In genomic region chr9:133945314-133945975, GRCh38 we compare ENCODE assay signal across 11 cellular contexts. TPM values are rescaled to one million over a fixed set of nuclear protein-coding genes. Genes with fewer than 3 reads are reported as not detected.
DNase-seq lines count a peak whose midpoint lies in the region; ATAC-seq and TF ChIP-seq lines count a peak whose summit lies in the region.
"Had no signal": no experiment of that assay in that cellular context is flagged by ENCODE, and none has a peak within 500 bp of the region (broad histone marks: within the 10 kb centered on the region; RNA-seq: fewer than 3 reads in every experiment).

No MANE protein-coding gene starts in this region.

- peaks cover 56% of the 10 kb centered on the region; the same call in 1 of the 2 replicates for H4K20me1 ChIP-seq in BLaER1

- peaks cover 9% of the 10 kb centered on the region for H3K36me3 ChIP-seq in BLaER1

- H3K27ac Mint-ChIP-seq in brain: peak overlapping the region in 3 of 5 experiments; percentile 67 to 92 (median 83)

- no peaks in the 10 kb centered on the region for H3K27me3 Mint-ChIP-seq in brain

- H3K4me3 Mint-ChIP-seq in brain: no peak overlapping the region

- peak overlapping the region; percentile 71 for H3K27ac ChIP-seq in BLaER1

- H3K4me3 ChIP-seq in BLaER1: peak overlapping the region; percentile 41; the same call in 1 of the 2 replicates

- H3K9me3 ChIP-seq in BLaER1: peaks cover 15% of the 10 kb centered on the region

- DNase-seq in stimulated activated CD4-positive, alpha-beta T cell treated with anti-CD3 and anti-CD28 coated beads, Interleukin-12 subunit alpha, Interleukin-12 subunit beta, amount 100 ng/mL, for 4 hours: no peak
- no peak for DNase-seq in HUDEP-2 (lab: John Stamatoyannopoulos, UW; ENCODE audit: unreplicated experiment in 76 of 76)
- no peak for DNase-seq in mucosa of gallbladder (ENCODE audit: low spot score)
- DNase-seq in NCI-H2081 treated with DMSO at 0.1 percent for 48 hours (lab: John Stamatoyannopoulos, UW): no peak
- DNase-seq: activated CD8-positive, alpha-beta memory T cell treated with anti-CD3 and anti-CD28 coated beads, Interleukin-2, amount 50 U/mL, for 48 hours; AML-193; NK-92 treated with Interleukin-12 subunit alpha and Interleukin-12 subunit beta, amount 100 ng/mL, for 24 hours had no signal

- H3K36me3 Mint-ChIP-seq in brain: peaks cover 11% of the 10 kb centered on the region

- H3K9me3 Mint-ChIP-seq in brain: no peaks in the 10 kb centered on the region

- peak overlapping the region; percentile 90 for H3K4me2 ChIP-seq in BLaER1

- H3K4me1 Mint-ChIP-seq in brain: peaks cover 92% of the 10 kb centered on the region

- peaks cover 99% of the 10 kb centered on the region for H3K4me1 ChIP-seq in BLaER1

- no peaks in the 10 kb centered on the region for H3K27me3 ChIP-seq in BLaER1

- TF ChIP-seq CTCF in brain (conservative IDR thresholded peaks at IDR 0.05): no peak

- ATAC-seq in GM19351 (IDR thresholded peaks at IDR 0.05; ENCODE audit: unreplicated experiment) (peak; percentile 58), HG03064 (IDR thresholded peaks at IDR 0.05; ENCODE audit: low read depth, unreplicated experiment) (peak; percentile 43)

- H3K9ac ChIP-seq in BLaER1: peak overlapping the region; percentile 42; the same call in 1 of the 2 replicates

RNA-seq across cellular contexts. Expression of gene VAV2, which starts 46.7 kb away (rescaled TPM):
- 80.6 TPM for polyA plus RNA-seq in brain (ENCODE audit: insufficient read depth, low read depth, low replicate concordance)
- 64.4 TPM for total RNA-seq in mucosa of gallbladder
